Comparison of ENCODE assay signal across 18 cellular contexts in genomic region chr5:155936520-155937406, GRCh38.
"Had no signal": no experiment of that assay in that cellular context is flagged by ENCODE, and none has a peak within 500 bp of the region (broad histone marks: within the 10 kb centered on the region; RNA-seq: fewer than 3 reads in every experiment).

No MANE protein-coding gene starts in this region.

- H3K4me1 Mint-ChIP-seq: activated naive CD4-positive, alpha-beta T cell treated with anti-CD3 and anti-CD28 coated beads, Interleukin-2, amount 10 ng/mL, durations not matched to agents 7 days and 5 days; naive thymus-derived CD4-positive, alpha-beta T cell had no signal

- H3K27me3 ChIP-seq: cardiac muscle cell, hepatocyte, right lobe of liver, thyroid gland, uterus had no signal

- H3K9me3 ChIP-seq: mucosa of descending colon, prostate gland, right lobe of liver, spleen, thyroid gland, uterus had no signal

- H3K36me3 Mint-ChIP-seq: activated naive CD4-positive, alpha-beta T cell treated with anti-CD3 and anti-CD28 coated beads, Interleukin-2, amount 10 ng/mL, durations not matched to agents 7 days and 5 days; naive thymus-derived CD4-positive, alpha-beta T cell had no signal

- H3K27ac ChIP-seq: cardiac muscle cell, hepatocyte, prostate gland, right lobe of liver, spleen, thyroid gland, uterus had no signal

- H3K4me3 Mint-ChIP-seq: activated naive CD4-positive, alpha-beta T cell treated with anti-CD3 and anti-CD28 coated beads, Interleukin-2, amount 10 ng/mL, durations not matched to agents 7 days and 5 days; naive thymus-derived CD4-positive, alpha-beta T cell had no signal

- H3K27ac Mint-ChIP-seq: activated naive CD4-positive, alpha-beta T cell treated with anti-CD3 and anti-CD28 coated beads, Interleukin-2, amount 10 ng/mL, durations not matched to agents 7 days and 5 days; naive thymus-derived CD4-positive, alpha-beta T cell had no signal

- H3K4me3 ChIP-seq: cardiac muscle cell, hepatocyte, mucosa of descending colon, prostate gland, right lobe of liver, spleen, thyroid gland, uterus had no signal

- H2AFZ ChIP-seq: hepatocyte had no signal

- H3K27me3 Mint-ChIP-seq: activated naive CD4-positive, alpha-beta T cell treated with anti-CD3 and anti-CD28 coated beads, Interleukin-2, amount 10 ng/mL, durations not matched to agents 7 days and 5 days had no signal

- H3K79me2 ChIP-seq: hepatocyte had no signal

- H3K9me3 Mint-ChIP-seq: activated naive CD4-positive, alpha-beta T cell treated with anti-CD3 and anti-CD28 coated beads, Interleukin-2, amount 10 ng/mL, durations not matched to agents 7 days and 5 days; naive thymus-derived CD4-positive, alpha-beta T cell had no signal

- H3K4me2 ChIP-seq: hepatocyte had no signal

- H3K4me1 ChIP-seq: prostate gland, right lobe of liver, spleen, thyroid gland, uterus had no signal

- H3K36me3 ChIP-seq: cardiac muscle cell, prostate gland, right lobe of liver, spleen, thyroid gland, uterus had no signal

- ATAC-seq: activated CD4-positive, CD25-positive, alpha-beta regulatory T cell treated with anti-CD3 and anti-CD28 coated beads, Interleukin-2, amount 50 U/mL, for 24 hours; left lobe of liver; mucosa of descending colon; naive thymus-derived CD4-positive, alpha-beta T cell had no signal

- DNase-seq: activated CD4-positive, alpha-beta T cell treated with anti-CD3 and anti-CD28 coated beads, Interleukin-2, amount 50 U/mL, for 1 hour; activated CD8-positive, alpha-beta memory T cell treated with anti-CD3 and anti-CD28 coated beads for 24 hours; activated naive CD4-positive, alpha-beta T cell treated with anti-CD3 and anti-CD28 coated beads, Interleukin-2, amount 10 ng/mL, durations not matched to agents 7 days and 5 days; activated T-cell treated with anti-CD3 and anti-CD28 coated beads for 4 hours; islet precursor cell; mucosa of descending colon; naive thymus-derived CD4-positive, alpha-beta T cell; occipital lobe; right lobe of liver; spleen; T-helper 9 cell; thyroid gland; uterus had no signal
